2 cellular contexts compared by ENCODE assay signal in the genomic region with DNA sequence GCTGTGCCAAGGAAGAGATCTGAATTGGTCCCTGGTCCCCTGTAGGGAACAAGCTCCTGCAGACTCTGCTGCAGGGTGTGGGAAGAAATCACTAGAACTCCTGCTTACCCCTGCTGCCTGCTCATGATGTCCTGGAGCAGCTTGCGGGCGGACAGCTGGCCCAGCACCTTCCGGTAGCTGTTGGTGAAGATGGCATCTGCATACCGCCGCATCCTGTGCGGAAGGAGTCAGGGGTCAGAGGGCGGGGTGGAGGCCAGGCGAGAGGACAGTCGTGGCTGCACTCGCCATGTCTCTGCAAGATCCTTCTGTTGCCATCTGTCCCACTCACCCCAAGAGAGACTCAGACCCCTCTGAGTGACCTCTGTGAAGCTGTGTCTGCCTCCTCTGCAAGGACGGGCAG.
TF ChIP-seq lines count a peak whose summit lies in the region.

No MANE protein-coding gene starts in this region.

TF ChIP-seq in HepG2, 621 proteins besides CTCF, POLR2A, EP300 and RAD21:
- TF ChIP-seq SNAI1 (CRISPR knock-in tag; IDR thresholded peaks at IDR 0.05; ENCODE audit: borderline replicate concordance) (no peak), ZSCAN21 (CRISPR knock-in tag; IDR thresholded peaks at IDR 0.05; ENCODE audit: borderline replicate concordance) (no peak), MAFK (conservative IDR thresholded peaks at IDR 0.05 in 1 of 2, IDR thresholded peaks at IDR 0.05 in 1 of 2; ENCODE audit: low read length in 2 of 2) (no peak), ZNF839 (CRISPR knock-in tag; IDR thresholded peaks at IDR 0.05; ENCODE audit: borderline replicate concordance) (0 out of 2 replicates have a peak, but pooled peaks have one; percentile 24)
- TF ChIP-seq, protein P1, sequence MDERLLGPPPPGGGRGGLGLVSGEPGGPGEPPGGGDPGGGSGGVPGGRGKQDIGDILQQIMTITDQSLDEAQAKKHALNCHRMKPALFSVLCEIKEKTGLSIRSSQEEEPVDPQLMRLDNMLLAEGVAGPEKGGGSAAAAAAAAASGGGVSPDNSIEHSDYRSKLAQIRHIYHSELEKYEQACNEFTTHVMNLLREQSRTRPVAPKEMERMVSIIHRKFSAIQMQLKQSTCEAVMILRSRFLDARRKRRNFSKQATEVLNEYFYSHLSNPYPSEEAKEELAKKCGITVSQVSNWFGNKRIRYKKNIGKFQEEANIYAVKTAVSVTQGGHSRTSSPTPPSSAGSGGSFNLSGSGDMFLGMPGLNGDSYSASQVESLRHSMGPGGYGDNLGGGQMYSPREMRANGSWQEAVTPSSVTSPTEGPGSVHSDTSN (CRISPR knock-in tag; IDR thresholded peaks at IDR 0.05): no peak

TF ChIP-seq in GM12891, 5 proteins besides CTCF, POLR2A, EP300 and RAD21 (continued from another document):
- TF ChIP-seq SPI1 (IDR thresholded peaks at IDR 0.05; ENCODE audit: low read depth, low read length) (no peak), PAX5 (IDR thresholded peaks at IDR 0.05; ENCODE audit: insufficient read depth, low read length, severe bottlenecking) (no peak), POU2F2 (IDR thresholded peaks at IDR 0.05; ENCODE audit: low read depth, low read length) (no peak), POLR2AphosphoS5 (IDR thresholded peaks at IDR 0.05; ENCODE audit: low read depth, low read length) (no peak)
TF ChIP-seq in GM12891: peak in this region for 0.
